Comparison of ENCODE assay signal across 1 cellular context in the genomic region with DNA sequence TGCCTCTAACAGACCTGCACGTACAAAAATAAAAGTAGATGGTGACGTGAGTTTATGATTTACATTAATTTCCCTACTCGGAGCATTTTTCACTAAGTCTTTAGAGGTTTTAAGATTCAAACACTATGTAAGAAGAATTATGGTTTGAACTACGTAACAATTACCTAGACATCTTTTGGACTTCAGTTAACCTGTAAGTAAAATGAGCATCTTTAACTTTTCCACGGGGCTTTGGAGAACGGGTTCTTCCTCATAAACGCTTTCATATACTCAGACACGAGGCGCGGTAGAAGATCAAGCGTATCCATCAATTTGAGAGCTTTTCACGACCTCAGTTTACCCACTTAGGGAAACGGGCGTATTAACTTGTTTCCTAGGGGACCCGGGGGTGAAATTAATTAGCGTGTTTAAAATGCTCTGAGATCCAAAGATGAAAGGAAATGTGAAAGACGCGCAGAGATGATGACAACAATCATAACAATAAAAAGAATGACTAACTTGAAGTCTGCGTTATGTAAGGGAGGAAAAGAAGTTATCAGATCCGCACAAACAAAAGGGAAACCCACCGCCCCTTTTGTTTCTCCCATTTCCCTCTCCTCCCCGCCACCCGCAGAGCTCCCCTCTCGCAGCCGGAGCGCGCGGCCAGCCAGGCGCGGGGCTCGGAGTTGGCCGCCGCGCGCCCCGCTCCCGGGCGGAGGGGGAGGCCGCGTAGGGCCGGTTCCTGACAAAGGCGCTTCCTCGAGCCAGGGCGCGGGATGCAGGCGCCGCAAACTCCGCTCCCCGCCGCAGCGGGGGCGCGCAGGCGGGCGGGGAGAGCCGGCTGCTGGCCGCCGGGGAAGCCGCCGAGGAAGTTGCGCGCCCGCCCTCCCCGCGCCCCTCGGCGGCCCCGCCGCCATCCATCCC.
TF ChIP-seq lines count a peak whose summit lies in the region.

No MANE protein-coding gene starts in this region.

TF ChIP-seq in A549, 52 proteins besides CTCF, POLR2A, EP300 and RAD21 (continued from another document):
- no peak for TF ChIP-seq NPAS2 (CRISPR knock-in tag; IDR thresholded peaks at IDR 0.05; ENCODE audit: borderline replicate concordance)
- TF ChIP-seq, protein P1, sequence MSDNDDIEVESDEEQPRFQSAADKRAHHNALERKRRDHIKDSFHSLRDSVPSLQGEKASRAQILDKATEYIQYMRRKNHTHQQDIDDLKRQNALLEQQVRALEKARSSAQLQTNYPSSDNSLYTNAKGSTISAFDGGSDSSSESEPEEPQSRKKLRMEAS (IDR thresholded peaks at IDR 0.05), result 0 out of 2 replicates have a peak, but pooled peaks have one; percentile 31
- TF ChIP-seq, protein P2, sequence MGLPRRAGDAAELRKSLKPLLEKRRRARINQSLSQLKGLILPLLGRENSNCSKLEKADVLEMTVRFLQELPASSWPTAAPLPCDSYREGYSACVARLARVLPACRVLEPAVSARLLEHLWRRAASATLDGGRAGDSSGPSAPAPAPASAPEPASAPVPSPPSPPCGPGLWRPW (IDR thresholded peaks at IDR 0.05), result no peak
